In genomic region chr15:70258369-70259029, GRCh38 we compare ENCODE assay signal across 8 cellular contexts.
DNase-seq lines count a peak whose midpoint lies in the region; ATAC-seq and TF ChIP-seq lines count a peak whose summit lies in the region.

No MANE protein-coding gene starts in this region.

- peak overlapping the region; percentile 96 for H3K27ac ChIP-seq in KOPT-K1 (ENCODE audit: low read depth, low read length, poor library complexity, severe bottlenecking)

- no peak for TF ChIP-seq CTCF in GM12864 (IDR thresholded peaks at IDR 0.05; ENCODE audit: low read depth, low read length, missing control alignments)

- H3K4me1 Mint-ChIP-seq in stimulated activated naive B cell treated with anti-CD40 and anti-IgM and Interleukin-4, amounts not matched to agents 10 μg/mL and 1 μg/mL and 100 μg/mL, for 72 hours: peaks cover 52 to 64% of the 10 kb centered on the region in 2 donors

- H3K36me3 Mint-ChIP-seq in stimulated activated naive B cell treated with anti-CD40 and anti-IgM and Interleukin-4, amounts not matched to agents 10 μg/mL and 1 μg/mL and 100 μg/mL, for 72 hours: no peaks in the 10 kb centered on the region

- no peaks in the 10 kb centered on the region for H3K9me3 ChIP-seq in KOPT-K1 (ENCODE audit: insufficient read depth, low read length, poor library complexity, severe bottlenecking)

- ATAC-seq in stimulated activated naive B cell treated with anti-CD40 and anti-IgM and Interleukin-4, amounts not matched to agents 10 μg/mL and 1 μg/mL and 100 μg/mL, for 72 hours (replicated peaks): peak; percentile 87 to 91
- no peak for ATAC-seq in GM19324 (IDR thresholded peaks at IDR 0.05; ENCODE audit: low FRiP score, unreplicated experiment)
- ATAC-seq in HG02852 (IDR thresholded peaks at IDR 0.05; ENCODE audit: unreplicated experiment): no peak

- peak; percentile 29 for DNase-seq in GM12864 (ENCODE audit: low read depth)
- DNase-seq in activated T-cell treated with anti-CD3 and anti-CD28 coated beads for 24 hours (ENCODE audit: low read depth): peak; percentile 62
- DNase-seq in medulla oblongata (ENCODE audit: extremely low spot score): peak; percentile 51
- peak; percentile 83 for DNase-seq in stimulated activated naive B cell treated with anti-CD40 and anti-IgM and Interleukin-4, amounts not matched to agents 10 μg/mL and 1 μg/mL and 100 μg/mL, for 72 hours
- DNase-seq in germinal center (ENCODE audit: low spot score): no peak

- peak overlapping the region; percentile 48 for H3K27ac Mint-ChIP-seq in stimulated activated naive B cell treated with anti-CD40 and anti-IgM and Interleukin-4, amounts not matched to agents 10 μg/mL and 1 μg/mL and 100 μg/mL, for 72 hours

- H3K4me3 Mint-ChIP-seq in stimulated activated naive B cell treated with anti-CD40 and anti-IgM and Interleukin-4, amounts not matched to agents 10 μg/mL and 1 μg/mL and 100 μg/mL, for 72 hours: peak overlapping the region; percentile 53 to 68

- peaks cover 7 to 13% of the 10 kb centered on the region in 2 donors for H3K27me3 Mint-ChIP-seq in stimulated activated naive B cell treated with anti-CD40 and anti-IgM and Interleukin-4, amounts not matched to agents 10 μg/mL and 1 μg/mL and 100 μg/mL, for 72 hours

- H3K9me3 Mint-ChIP-seq in stimulated activated naive B cell treated with anti-CD40 and anti-IgM and Interleukin-4, amounts not matched to agents 10 μg/mL and 1 μg/mL and 100 μg/mL, for 72 hours: no peaks in the 10 kb centered on the region

- no peaks in the 10 kb centered on the region for H3K36me3 ChIP-seq in KOPT-K1 (ENCODE audit: insufficient read depth, low read length)

- H3K4me3 ChIP-seq in GM12864 (ENCODE audit: low read depth, low read length): no peak overlapping the region

Comparison
In these comparisons a context has a peak if more than half of its experiments do, and no peak if none do; other contexts are left out.
1. ATAC-seq: peak in stimulated activated naive B cell treated with anti-CD40 and anti-IgM and Interleukin-4, amounts not matched to agents 10 μg/mL and 1 μg/mL and 100 μg/mL, for 72 hours (2 of 2); none in GM19324 (single experiment) and HG02852 (single experiment).